In the genomic region with DNA sequence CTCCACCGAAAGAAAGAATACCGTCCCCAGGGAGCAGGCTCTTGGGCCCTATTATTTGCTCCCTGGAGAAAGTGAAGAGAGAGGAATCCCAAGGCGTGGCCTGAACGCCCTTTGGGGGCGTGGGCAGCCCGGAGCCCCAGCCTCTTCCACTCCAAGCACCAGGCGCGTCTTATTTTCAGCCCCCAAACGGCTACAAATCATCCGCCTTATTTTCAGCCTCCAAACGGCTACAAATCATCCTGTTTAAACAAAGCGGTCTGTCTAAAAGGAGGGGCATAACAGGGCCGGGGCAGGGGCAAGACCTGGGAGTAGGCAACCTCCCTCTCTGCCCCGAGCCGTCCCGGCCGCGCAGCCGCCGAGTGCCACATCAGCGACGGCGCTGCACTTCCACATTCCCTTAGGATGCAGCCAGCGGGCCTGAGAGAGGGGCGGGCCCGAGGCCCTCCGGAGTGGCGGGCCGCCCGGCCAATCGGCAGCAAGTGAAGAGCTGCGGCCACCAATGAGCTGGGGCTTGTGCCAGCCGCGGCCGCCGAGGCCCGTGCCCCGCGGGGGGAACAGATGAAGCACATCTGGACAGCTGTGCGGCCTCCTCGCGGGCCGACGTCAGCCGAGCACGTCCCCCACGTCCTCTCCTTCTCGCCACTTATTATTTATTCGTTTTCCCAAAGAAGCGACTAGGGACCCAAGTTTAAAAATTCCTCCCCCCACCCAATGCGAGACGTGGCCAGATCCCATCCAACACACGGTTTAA, we compare ENCODE assay signal across 8 cellular contexts. TPM values are rescaled to one million over a fixed set of nuclear protein-coding genes. Genes with fewer than 3 reads are reported as not detected.
DNase-seq lines count a peak whose midpoint lies in the region; TF ChIP-seq lines count a peak whose summit lies in the region.

TSS of gene TMEM45A (plus strand) at position 561 of the 751 bp plus-strand sequence. CDS start 62,593 bp downstream, outside the sequence.

- H4K20me1 ChIP-seq in MM.1S (ENCODE audit: insufficient read depth, low read length): no peaks in the 10 kb centered on the region

- H3K27ac ChIP-seq in MM.1S (ENCODE audit: low read length) (no peak within 1 kb of the TSS), substantia nigra (ENCODE audit: low read depth, low read length, poor library complexity, severe bottlenecking) (peak within 1 kb of the TSS; percentile 71)

- H3K9me2 ChIP-seq in MM.1S (replicated peaks; ENCODE audit: insufficient read depth, low read length): no peaks in the 10 kb centered on the region

- in situ Hi-C loops in G401 (cut with HindIII; ENCODE audit: low sequenced_read_pairs) (no loop called here), HAP-1 (cut with MboI; ENCODE audit: low sequenced_read_pairs) (no loop called here), SK-MEL-5 (cut with HindIII; ENCODE audit: low pct_unique_long_range_greater_than_20kb, low sequenced_read_pairs) (no loop called here)

- DNase-seq in G401 (ENCODE audit: low spot score) (peak; percentile 80), HAP-1 (ENCODE audit: low spot score in 2 of 2) (peak; percentile 88 to 95), MM.1S (peak; percentile 87), SK-MEL-5 (ENCODE audit: low read depth, low spot score) (peak; percentile 93), glomerular endothelial cell (ENCODE audit: extremely low read depth, low read depth, low spot score) (peak; percentile 51), nucleus accumbens (lab: John Stamatoyannopoulos, UW) (peak; percentile 54 to 97 (median 90)), substantia nigra (lab: John Stamatoyannopoulos, UW) (peak; percentile 41 to 95 (median 89))
- DNase-seq in activated naive CD4-positive, alpha-beta T cell treated with anti-CD3 and anti-CD28 coated beads, Interleukin-2, amount 50 U/mL, for 16 hours: peak; percentile 69

- H3K4me3 ChIP-seq in HAP-1: peak within 1 kb of the TSS; percentile 45
- peak within 1 kb of the TSS; percentile 73 for H3K4me3 ChIP-seq in MM.1S (ENCODE audit: low read length)

- H3K9ac ChIP-seq in MM.1S (ENCODE audit: low read length): peak within 1 kb of the TSS; percentile 47; the same call in 1 of the 2 replicates

- no peaks in the 10 kb centered on the region for H3K79me2 ChIP-seq in MM.1S (ENCODE audit: low read length)

- H3K9me3 ChIP-seq in HAP-1: no peaks in the 10 kb centered on the region
- H3K9me3 ChIP-seq in MM.1S (replicated peaks; ENCODE audit: insufficient read depth, low read length): no peaks in the 10 kb centered on the region

- peak within 1 kb of the TSS; percentile 78 for H3K4me2 ChIP-seq in MM.1S (ENCODE audit: low read depth, low read length)

- no peak for TF ChIP-seq CTCF in MM.1S (IDR thresholded peaks at IDR 0.05; ENCODE audit: low read length)

- peaks cover 4% of the 10 kb centered on the region; the same call in 1 of the 2 replicates for H3K4me1 ChIP-seq in HAP-1
- peaks cover 24% of the 10 kb centered on the region for H3K4me1 ChIP-seq in MM.1S (ENCODE audit: low read length)

- no peaks in the 10 kb centered on the region for H3K27me3 ChIP-seq in HAP-1 (ENCODE audit: low read depth)
- H3K27me3 ChIP-seq in MM.1S (replicated peaks; ENCODE audit: insufficient read depth, low read length): no peaks in the 10 kb centered on the region

- H3F3A ChIP-seq in MM.1S (ENCODE audit: insufficient read depth, low read length): peaks cover 12% of the 10 kb centered on the region

- peak within 1 kb of the TSS; percentile 97 for H2AFZ ChIP-seq in MM.1S (ENCODE audit: low read length)

- H3K36me3 ChIP-seq in HAP-1 (replicated peaks): no peaks in the 10 kb centered on the region
- H3K36me3 ChIP-seq in MM.1S (replicated peaks; ENCODE audit: insufficient read depth, low read length): no peaks in the 10 kb centered on the region

RNA-seq across cellular contexts. Expression of gene TMEM45A, which starts in this region (rescaled TPM):
- total RNA-seq in G401 (2014; rRNA removed; shearing (Covaris generic)): 2.2 and 4.7 TPM in 2 replicates
- total RNA-seq in SK-MEL-5 (2014; rRNA removed; shearing (Covaris generic)): 21.1 and 21.4 TPM in 2 replicates
- polyA plus RNA-seq in SK-MEL-5 (2015; cell fraction: cytosol; rRNA removed): 3.7 and 6.5 TPM in 2 replicates
- polyA plus RNA-seq in SK-MEL-5 (2015; cell fraction: nucleus; rRNA removed): 0.92 and 1.3 TPM in 2 replicates
- 4.2 and 16.1 TPM in 2 replicates for total RNA-seq in glomerular endothelial cell
